In genomic region chr18:49016648-49017539, GRCh38 we compare ENCODE assay signal across 1 cellular context.
A peak's percentile ranks its signal among the peaks of the same experiment; 100 is the strongest.
TF ChIP-seq lines count a peak whose summit lies in the region.

No MANE protein-coding gene starts in this region.

TF ChIP-seq in HEK293, 187 proteins besides CTCF, POLR2A, EP300 and RAD21 (continued from another document and continues in another):
- TF ChIP-seq ZNF518A (tag by site-specific recombination; conservative IDR thresholded peaks at IDR 0.05; ENCODE audit: low read depth) (no peak), ZBTB44 (tag by site-specific recombination; IDR thresholded peaks at IDR 0.05) (no peak), ZFP69B (tag by site-specific recombination; IDR thresholded peaks at IDR 0.05) (0 out of 2 replicates have a peak, but pooled peaks have one; percentile 25), ZNF354C (tag by site-specific recombination; IDR thresholded peaks at IDR 0.05; ENCODE audit: borderline replicate concordance, low read depth) (no peak), ZBTB48 (tag by site-specific recombination; IDR thresholded peaks at IDR 0.05) (peak; percentile 78), ZNF280D (tag by site-specific recombination; IDR thresholded peaks at IDR 0.05) (no peak), BCL11A (tag by site-specific recombination; IDR thresholded peaks at IDR 0.05; ENCODE audit: low read depth) (peak; percentile 83), ZNF513 (tag by site-specific recombination; IDR thresholded peaks at IDR 0.05) (no peak), ZNF423 (tag by site-specific recombination; IDR thresholded peaks at IDR 0.05) (no peak; the same call in 1 of the 2 replicates), TSHZ1 (tag by site-specific recombination; IDR thresholded peaks at IDR 0.05; ENCODE audit: borderline replicate concordance) (peak; percentile 6; the same call in 1 of the 2 replicates), ZNF211 (tag by site-specific recombination; IDR thresholded peaks at IDR 0.05; ENCODE audit: low read depth) (no peak), ZBTB10 (tag by site-specific recombination; IDR thresholded peaks at IDR 0.05) (peak; percentile 50; the same call in 1 of the 2 replicates), ZNF501 (tag by site-specific recombination; IDR thresholded peaks at IDR 0.05) (peak; percentile 89), ZNF266 (tag by site-specific recombination; IDR thresholded peaks at IDR 0.05; ENCODE audit: low read depth) (0 out of 2 replicates have a peak, but pooled peaks have one; percentile 31), WT1 (tag by site-specific recombination; IDR thresholded peaks at IDR 0.05) (peak; percentile 83), ZNF146 (tag by site-specific recombination; IDR thresholded peaks at IDR 0.05) (no peak), ZNF133 (tag by site-specific recombination; IDR thresholded peaks at IDR 0.05) (0 out of 2 replicates have a peak, but pooled peaks have one; percentile 11), ZNF692 (tag by site-specific recombination; IDR thresholded peaks at IDR 0.05) (peak; percentile 82), HOXC10 (CRISPR knock-in tag; IDR thresholded peaks at IDR 0.05) (no peak), PATZ1 (tag by site-specific recombination; IDR thresholded peaks at IDR 0.05) (peak; percentile 91), INSM2 (tag by site-specific recombination; IDR thresholded peaks at IDR 0.05) (peak; percentile 78), OSR2 (tag by site-specific recombination; IDR thresholded peaks at IDR 0.05) (peak; percentile 71), HOXD13 (CRISPR knock-in tag; IDR thresholded peaks at IDR 0.05; ENCODE audit: borderline replicate concordance) (0 out of 2 replicates have a peak, but pooled peaks have one; percentile 21), ATF2 (tag by site-specific recombination; IDR thresholded peaks at IDR 0.05; ENCODE audit: low read depth) (0 out of 2 replicates have a peak, but pooled peaks have one; percentile 25)
